Comparison of ENCODE assay signal across 18 cellular contexts in the genomic region with DNA sequence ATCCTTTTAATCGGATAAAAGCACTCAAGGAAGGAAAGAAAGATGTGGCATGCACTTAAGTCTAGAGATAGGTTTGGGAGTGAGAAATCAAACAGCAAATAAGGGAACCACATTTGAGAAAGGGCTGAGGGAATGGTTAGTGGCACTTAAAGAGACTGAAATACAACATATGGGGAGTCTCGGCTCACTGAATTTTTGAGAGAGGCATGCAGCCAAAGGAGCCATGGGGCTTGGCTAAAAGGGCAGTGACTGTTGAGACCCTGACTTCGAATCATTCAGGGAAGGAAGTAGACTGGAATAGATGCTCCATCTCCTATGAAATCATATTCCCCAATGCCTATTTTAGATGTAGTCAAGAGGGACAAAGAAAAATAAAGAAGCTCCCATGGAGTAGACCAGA.
DNase-seq lines count a peak whose midpoint lies in the region; ATAC-seq and TF ChIP-seq lines count a peak whose summit lies in the region.
"Had no signal": no experiment of that assay in that cellular context is flagged by ENCODE, and none has a peak within 500 bp of the region (broad histone marks: within the 10 kb centered on the region; RNA-seq: fewer than 3 reads in every experiment).

No MANE protein-coding gene starts in this region.

- DNase-seq in NCI-H187 treated with DMSO at 0.1 percent for 48 hours (lab: John Stamatoyannopoulos, UW), result peak; percentile 91
- DNase-seq in NCI-H524 (lab: John Stamatoyannopoulos, UW), result peak; percentile 88 to 96
- peak; percentile 3 for DNase-seq in ecto neural progenitor cell (ENCODE audit: low spot score)
- DNase-seq in globus pallidus (ENCODE audit: low spot score), result no peak
- no peak for DNase-seq in NCI-H2081 (lab: John Stamatoyannopoulos, UW)
- DNase-seq in GM13976 (ENCODE audit: low spot score), result no peak
- DNase-seq: ACHN; BE2C; C1 segment of cervical spinal cord; CD4-positive, CD25-positive, alpha-beta regulatory T cell; CD8-positive, alpha-beta memory T cell; COR-L47; DMS 273 treated with DMSO at 0.1 percent for 48 hours; DMS53; GDM1; GM23248; HCEC 1CT had no signal

- no peak for ATAC-seq in GM18498 (IDR thresholded peaks at IDR 0.05; ENCODE audit: unreplicated experiment)

- no peak for TF ChIP-seq CTCF in GM13976 (IDR thresholded peaks at IDR 0.05; ENCODE audit: borderline replicate concordance, control extremely low read depth, extremely low read depth, insufficient read depth, missing control alignments)

- in situ Hi-C loops in GM13976 (cut with MboI; ENCODE audit: low sequenced_read_pairs, unreplicated experiment), result loop anchor here (25.0 kb wide), 1 partner anchor 327 kb away; the partner anchor contains the start of gene ZNF697

Comparison
In these comparisons a context has a peak if more than half of its experiments do, and no peak if none do; other contexts are left out.
1. DNase-seq: peak in NCI-H187 treated with DMSO at 0.1 percent for 48 hours (single experiment), NCI-H524 (2 of 2) and ecto neural progenitor cell (single experiment); none in globus pallidus (single experiment), NCI-H2081 (0 of 2) and GM13976 (single experiment).